ENCODE assay signal across 25 cellular contexts in the genomic region with DNA sequence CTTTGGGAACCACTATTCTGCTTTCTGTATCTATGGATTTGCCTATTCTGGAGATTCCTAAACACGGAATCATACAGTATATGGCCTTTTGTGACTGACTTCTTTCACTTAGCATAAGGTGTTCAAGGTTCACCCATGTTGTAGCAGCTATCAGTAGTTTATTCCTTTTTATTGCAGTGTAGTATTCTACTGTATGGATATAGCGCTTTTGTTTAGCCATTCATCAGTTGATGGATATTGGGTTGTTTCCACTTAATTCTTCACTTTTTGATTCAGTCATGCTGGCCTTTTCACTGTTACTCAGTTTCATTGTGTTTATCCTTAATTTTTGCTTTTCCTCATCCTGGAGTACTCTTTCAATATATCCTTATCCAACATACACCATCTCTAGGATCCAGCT. TPM values are rescaled to one million over a fixed set of nuclear protein-coding genes. Genes with fewer than 3 reads are reported as not detected.
A peak's percentile ranks its signal among the peaks of the same experiment; 100 is the strongest.
DNase-seq lines count a peak whose midpoint lies in the region; ATAC-seq and TF ChIP-seq lines count a peak whose summit lies in the region.
"Had no signal": no experiment of that assay in that cellular context is flagged by ENCODE, and none has a peak within 500 bp of the region (broad histone marks: within the 10 kb centered on the region; RNA-seq: fewer than 3 reads in every experiment).

No MANE protein-coding gene starts in this region.

- TF ChIP-seq CTCF in HEK293 (tag by site-specific recombination; IDR thresholded peaks at IDR 0.05), result no peak
- no peak for TF ChIP-seq CTCF in tibial nerve (IDR thresholded peaks at IDR 0.05)

- H3K4me3 ChIP-seq in HEK293 (ENCODE audit: low read depth, low read length) (no peak overlapping the region), tibial nerve (no peak overlapping the region)
- H3K4me3 ChIP-seq: BLaER1 treated with 17β-estradiol and CSF1 and Interleukin-3, amounts not matched to agents 10 nM and 100 nM; GM12878 had no signal

- DNase-seq in activated CD4-positive, alpha-beta T cell treated with anti-CD3 and anti-CD28 coated beads, Interleukin-2, amount 10 ng/mL, durations not matched to agents 24 days and 14 days, result peak; percentile 46
- DNase-seq in activated CD4-positive, alpha-beta T cell treated with anti-CD3 and anti-CD28 coated beads, Interleukin-2, amount 50 U/mL, for 4 hours, result no peak
- DNase-seq in activated naive CD4-positive, alpha-beta T cell treated with anti-CD3 and anti-CD28 coated beads for 36 hours, result no peak
- DNase-seq in activated naive CD4-positive, alpha-beta T cell treated with anti-CD3 and anti-CD28 coated beads, Interleukin-2, amount 50 U/mL, for 72 hours (ENCODE audit: low spot score in 2 of 2), result no peak
- DNase-seq in tibial nerve (ENCODE audit: low spot score in 2 of 2), result no peak
- no peak for DNase-seq in activated T-cell treated with anti-CD3 and anti-CD28 coated beads, Interleukin-2, amount 50 U/mL, for 4 hours
- DNase-seq: 8988T; AML-193; CD4-positive, alpha-beta memory T cell; CD4-positive, CD25-positive, alpha-beta regulatory T cell; CD8-positive, alpha-beta memory T cell; COR-L47; DMS 273 treated with DMSO at 0.1 percent for 48 hours; DMS153; DMS53; DMS79; DND-41; EL; GDM1 had no signal

- TF ChIP-seq EP300 in tibial nerve (IDR thresholded peaks at IDR 0.05), result no peak

- H3K27ac Mint-ChIP-seq in activated CD4-positive, alpha-beta T cell treated with anti-CD3 and anti-CD28 coated beads, Interleukin-2, amount 10 ng/mL, durations not matched to agents 24 days and 14 days, result no peak overlapping the region
- peak overlapping the region; percentile 10 for H3K27ac Mint-ChIP-seq in activated naive CD4-positive, alpha-beta T cell treated with anti-CD3 and anti-CD28 coated beads for 36 hours
- H3K27ac Mint-ChIP-seq in activated naive CD4-positive, alpha-beta T cell treated with anti-CD3 and anti-CD28 coated beads, Interleukin-2, amount 50 U/mL, for 72 hours, result no peak overlapping the region
- H3K27ac Mint-ChIP-seq in activated T-helper 17 cell treated with anti-CD3 and anti-CD28 coated beads, Interleukin-2, amount 50 U/mL, for 72 hours, result peak overlapping the region; percentile 82
- H3K27ac Mint-ChIP-seq: B cell; CD4-positive, alpha-beta memory T cell; CD4-positive, CD25-positive, alpha-beta regulatory T cell; CD8-positive, alpha-beta memory T cell had no signal

- H3K36me3 ChIP-seq in HEK293 (ENCODE audit: control insufficient read depth in 2 of 2, insufficient read depth in 1 of 2, low read length in 2 of 2), result no peaks in the 10 kb centered on the region
- H3K36me3 ChIP-seq in tibial nerve, result no peaks in the 10 kb centered on the region
- H3K36me3 ChIP-seq: BLaER1 treated with 17β-estradiol and CSF1 and Interleukin-3, amounts not matched to agents 10 nM and 100 nM had no signal

- ATAC-seq in activated naive CD4-positive, alpha-beta T cell treated with anti-CD3 and anti-CD28 coated beads, Interleukin-2, amount 50 U/mL, for 72 hours, result no peak
- ATAC-seq in activated T-helper 17 cell treated with anti-CD3 and anti-CD28 coated beads, Interleukin-2, amount 50 U/mL, for 72 hours (replicated peaks), result no peak
- no peak for ATAC-seq in activated T-cell treated with anti-CD3 and anti-CD28 coated beads, Interleukin-2, amount 50 U/mL, for 4 hours
- ATAC-seq: GM12878 had no signal

- intact Hi-C loops in activated CD4-positive, alpha-beta T cell treated with anti-CD3 and anti-CD28 coated beads, Interleukin-2, amount 10 ng/mL, durations not matched to agents 24 days and 14 days (cut with micrococcal nuclease), result no loop called here
- intact Hi-C loops in activated naive CD4-positive, alpha-beta T cell treated with anti-CD3 and anti-CD28 coated beads for 36 hours (cut with micrococcal nuclease), result loop anchor here (5.0 to 10.0 kb wide), 4 partner anchors 213 to 1083 kb away; partner anchors contain the start of genes LYSET and MOAP1

- no peak overlapping the region for H3K4me3 Mint-ChIP-seq in activated CD4-positive, alpha-beta T cell treated with anti-CD3 and anti-CD28 coated beads, Interleukin-2, amount 10 ng/mL, durations not matched to agents 24 days and 14 days
- H3K4me3 Mint-ChIP-seq in activated naive CD4-positive, alpha-beta T cell treated with anti-CD3 and anti-CD28 coated beads for 36 hours, result no peak overlapping the region
- H3K4me3 Mint-ChIP-seq in activated T-helper 17 cell treated with anti-CD3 and anti-CD28 coated beads, Interleukin-2, amount 50 U/mL, for 72 hours, result peak overlapping the region; percentile 77
- no peak overlapping the region for H3K4me3 Mint-ChIP-seq in activated T-cell treated with anti-CD3 and anti-CD28 coated beads, Interleukin-2, amount 50 U/mL, for 4 hours
- H3K4me3 Mint-ChIP-seq: B cell; CD4-positive, alpha-beta memory T cell; CD4-positive, CD25-positive, alpha-beta regulatory T cell; CD8-positive, alpha-beta memory T cell had no signal

- CTCF ChIA-PET in activated naive CD4-positive, alpha-beta T cell treated with anti-CD3 and anti-CD28 coated beads for 36 hours (lab: Charles Lee), result interaction anchor here (0.9 to 6.3 kb wide), 7 partner anchors 9 to 282 kb away, joined by 3 to 134 read pairs (median 5); partner anchors contain the start of gene IFI27L2
- CTCF ChIA-PET in HEK293 (lab: Yijun Ruan, JAX), result interaction anchor here (0.6 to 5.8 kb wide), 8 partner anchors 12 to 286 kb away, joined by 3 to 62 read pairs (median 9); no protein-coding TSS in a partner anchor

- peaks cover 1% of the 10 kb centered on the region for H3K36me3 Mint-ChIP-seq in activated CD4-positive, alpha-beta T cell treated with anti-CD3 and anti-CD28 coated beads, Interleukin-2, amount 10 ng/mL, durations not matched to agents 24 days and 14 days (ENCODE audit: low read depth)
- no peaks in the 10 kb centered on the region for H3K36me3 Mint-ChIP-seq in activated naive CD4-positive, alpha-beta T cell treated with anti-CD3 and anti-CD28 coated beads for 36 hours (ENCODE audit: low read depth)
- peaks cover 0 to 8% of the 10 kb centered on the region in 2 donors for H3K36me3 Mint-ChIP-seq in activated naive CD4-positive, alpha-beta T cell treated with anti-CD3 and anti-CD28 coated beads, Interleukin-2, amount 50 U/mL, for 72 hours
- H3K36me3 Mint-ChIP-seq in activated T-helper 17 cell treated with anti-CD3 and anti-CD28 coated beads, Interleukin-2, amount 50 U/mL, for 72 hours (ENCODE audit: low read depth), result peaks cover 69% of the 10 kb centered on the region
- no peaks in the 10 kb centered on the region for H3K36me3 Mint-ChIP-seq in activated T-cell treated with anti-CD3 and anti-CD28 coated beads, Interleukin-2, amount 50 U/mL, for 4 hours (ENCODE audit: insufficient read depth)
- H3K36me3 Mint-ChIP-seq: CD4-positive, alpha-beta memory T cell; CD4-positive, CD25-positive, alpha-beta regulatory T cell; CD8-positive, alpha-beta memory T cell had no signal

- peaks cover 0 to 58% of the 10 kb centered on the region in 2 donors for H3K27me3 ChIP-seq in tibial nerve

- H3K27ac ChIP-seq in HEK293 (ENCODE audit: extremely low read depth, low read depth, low read length), result no peak overlapping the region
- no peak overlapping the region for H3K27ac ChIP-seq in tibial nerve
- H3K27ac ChIP-seq: BLaER1 treated with 17β-estradiol and CSF1 and Interleukin-3, amounts not matched to agents 10 nM and 100 nM; C4-2B had no signal

- H3K4me1 Mint-ChIP-seq in activated CD4-positive, alpha-beta T cell treated with anti-CD3 and anti-CD28 coated beads, Interleukin-2, amount 10 ng/mL, durations not matched to agents 24 days and 14 days, result peaks cover 19% of the 10 kb centered on the region
- peaks cover 50% of the 10 kb centered on the region for H3K4me1 Mint-ChIP-seq in activated naive CD4-positive, alpha-beta T cell treated with anti-CD3 and anti-CD28 coated beads for 36 hours (ENCODE audit: low read depth)
- peaks cover 19% of the 10 kb centered on the region for H3K4me1 Mint-ChIP-seq in activated T-helper 17 cell treated with anti-CD3 and anti-CD28 coated beads, Interleukin-2, amount 50 U/mL, for 72 hours
- H3K4me1 Mint-ChIP-seq in activated T-cell treated with anti-CD3 and anti-CD28 coated beads, Interleukin-2, amount 50 U/mL, for 4 hours (ENCODE audit: low read depth), result peaks cover 29% of the 10 kb centered on the region

- TF ChIP-seq POLR2A in tibial nerve (IDR thresholded peaks at IDR 0.05), result no peak

- WGBS in tibial nerve, 2 donors, result 94 to 96% methylated on average over 2 of the region's 2 CpGs

- H3K27me3 Mint-ChIP-seq in activated CD4-positive, alpha-beta T cell treated with anti-CD3 and anti-CD28 coated beads, Interleukin-2, amount 10 ng/mL, durations not matched to agents 24 days and 14 days, result peaks cover 34% of the 10 kb centered on the region
- no peaks in the 10 kb centered on the region for H3K27me3 Mint-ChIP-seq in activated naive CD4-positive, alpha-beta T cell treated with anti-CD3 and anti-CD28 coated beads for 36 hours (ENCODE audit: low read depth)
- H3K27me3 Mint-ChIP-seq in activated T-helper 17 cell treated with anti-CD3 and anti-CD28 coated beads, Interleukin-2, amount 50 U/mL, for 72 hours, result no peaks in the 10 kb centered on the region
- H3K27me3 Mint-ChIP-seq in activated T-cell treated with anti-CD3 and anti-CD28 coated beads, Interleukin-2, amount 50 U/mL, for 4 hours (ENCODE audit: low read depth), result peaks cover 11% of the 10 kb centered on the region

- no peaks in the 10 kb centered on the region for H3K9me3 Mint-ChIP-seq in activated CD4-positive, alpha-beta T cell treated with anti-CD3 and anti-CD28 coated beads, Interleukin-2, amount 10 ng/mL, durations not matched to agents 24 days and 14 days
- no peaks in the 10 kb centered on the region for H3K9me3 Mint-ChIP-seq in activated naive CD4-positive, alpha-beta T cell treated with anti-CD3 and anti-CD28 coated beads for 36 hours
- no peaks in the 10 kb centered on the region for H3K9me3 Mint-ChIP-seq in activated naive CD4-positive, alpha-beta T cell treated with anti-CD3 and anti-CD28 coated beads, Interleukin-2, amount 50 U/mL, for 72 hours
- H3K9me3 Mint-ChIP-seq in activated T-helper 17 cell treated with anti-CD3 and anti-CD28 coated beads, Interleukin-2, amount 50 U/mL, for 72 hours, result no peaks in the 10 kb centered on the region
- no peaks in the 10 kb centered on the region for H3K9me3 Mint-ChIP-seq in activated T-cell treated with anti-CD3 and anti-CD28 coated beads, Interleukin-2, amount 50 U/mL, for 4 hours
- H3K9me3 Mint-ChIP-seq: CD4-positive, alpha-beta memory T cell; CD4-positive, CD25-positive, alpha-beta regulatory T cell; CD8-positive, alpha-beta memory T cell had no signal

- no peaks in the 10 kb centered on the region for H3K9me3 ChIP-seq in HEK293 (ENCODE audit: control insufficient read depth, insufficient read depth, low read depth, low read length)
- no peaks in the 10 kb centered on the region for H3K9me3 ChIP-seq in tibial nerve
- H3K9me3 ChIP-seq: BLaER1 treated with 17β-estradiol and CSF1 and Interleukin-3, amounts not matched to agents 10 nM and 100 nM had no signal

- H3K4me1 ChIP-seq in HEK293 (ENCODE audit: control insufficient read depth, insufficient read depth, low read length), result no peaks in the 10 kb centered on the region
- H3K4me1 ChIP-seq in tibial nerve, result peaks cover 0 to 28% (median 13%) of the 10 kb centered on the region in 4 donors

- POLR2A ChIA-PET in HEK293 (lab: Yijun Ruan, JAX), result no interaction called here

RNA-seq across cellular contexts. Expression of gene PPP4R4, which starts 5.1 kb away (rescaled TPM):
- 2.7 and 3.1 TPM in 2 replicates for total RNA-seq in activated CD4-positive, alpha-beta T cell treated with anti-CD3 and anti-CD28 coated beads, Interleukin-2, amount 10 ng/mL, durations not matched to agents 24 days and 14 days
- 10 to 100 TPM; 13.2 to 13.9 TPM for total RNA-seq in activated naive CD4-positive, alpha-beta T cell treated with anti-CD3 and anti-CD28 coated beads for 36 hours
- total RNA-seq in activated naive CD4-positive, alpha-beta T cell treated with anti-CD3 and anti-CD28 coated beads, Interleukin-2, amount 50 U/mL, for 72 hours, result 1 to 10 TPM; 6.5 to 8.7 TPM
- total RNA-seq in activated T-helper 17 cell treated with anti-CD3 and anti-CD28 coated beads, Interleukin-2, amount 50 U/mL, for 72 hours, result 10 to 100 TPM in 1 of 2 donors, 1 to 10 TPM in 1; 1.8 to 68.2 TPM
- 1 to 10 TPM; 1.2 to 9.0 (median 3.4) TPM for total RNA-seq in tibial nerve
- total RNA-seq in activated T-cell treated with anti-CD3 and anti-CD28 coated beads, Interleukin-2, amount 50 U/mL, for 4 hours, result 1 to 10 TPM; 2.0 to 4.2 (median 2.8) TPM
- total RNA-seq: B cell had no signal

RNA-seq across cellular contexts. Expression of gene IFI27L2, which starts 49.8 kb away (rescaled TPM):
- 37.3 and 38.8 TPM in 2 replicates for total RNA-seq in activated CD4-positive, alpha-beta T cell treated with anti-CD3 and anti-CD28 coated beads, Interleukin-2, amount 10 ng/mL, durations not matched to agents 24 days and 14 days
- total RNA-seq in activated naive CD4-positive, alpha-beta T cell treated with anti-CD3 and anti-CD28 coated beads for 36 hours, result 10 to 100 TPM; 67.0 to 73.4 TPM
- 10 to 100 TPM; 67.3 to 67.8 TPM for total RNA-seq in activated naive CD4-positive, alpha-beta T cell treated with anti-CD3 and anti-CD28 coated beads, Interleukin-2, amount 50 U/mL, for 72 hours
- total RNA-seq in activated T-helper 17 cell treated with anti-CD3 and anti-CD28 coated beads, Interleukin-2, amount 50 U/mL, for 72 hours, result 10 to 100 TPM; 58.5 to 58.8 TPM
- 100 to 1,000 TPM in 3 of 4 donors, 10 to 100 TPM in 1; 76.8 to 146 (median 129) TPM for total RNA-seq in tibial nerve
- 10 to 100 TPM; 19.3 to 26.4 (median 23.6) TPM for total RNA-seq in activated T-cell treated with anti-CD3 and anti-CD28 coated beads, Interleukin-2, amount 50 U/mL, for 4 hours

Comparison
In these comparisons a context has a peak if more than half of its experiments do, and no peak if none do; other contexts are left out.
1. H3K27ac Mint-ChIP-seq: peak in activated naive CD4-positive, alpha-beta T cell treated with anti-CD3 and anti-CD28 coated beads for 36 hours (single experiment) and activated T-helper 17 cell treated with anti-CD3 and anti-CD28 coated beads, Interleukin-2, amount 50 U/mL, for 72 hours (single experiment); none in activated CD4-positive, alpha-beta T cell treated with anti-CD3 and anti-CD28 coated beads, Interleukin-2, amount 10 ng/mL, durations not matched to agents 24 days and 14 days (single experiment) and activated naive CD4-positive, alpha-beta T cell treated with anti-CD3 and anti-CD28 coated beads, Interleukin-2, amount 50 U/mL, for 72 hours (0 of 2).